Comparison of ENCODE assay signal across 14 cellular contexts in genomic region chr20:62475819-62476073, GRCh38. TPM values are rescaled to one million over a fixed set of nuclear protein-coding genes. Genes with fewer than 3 reads are reported as not detected.
DNase-seq lines count a peak whose midpoint lies in the region; ATAC-seq and TF ChIP-seq lines count a peak whose summit lies in the region.
"Had no signal": no experiment of that assay in that cellular context is flagged by ENCODE, and none has a peak within 500 bp of the region (broad histone marks: within the 10 kb centered on the region; RNA-seq: fewer than 3 reads in every experiment).

Gene GATA5, minus strand, starts transcription at chr20:62475995. Its CDS starts 474 bp downstream, at chr20:62475521.

- peak within 1 kb of the TSS; percentile 83 for H3K27ac ChIP-seq in duodenal mucosa (ENCODE audit: low read depth, low read length)
- no peak within 1 kb of the TSS for H3K27ac ChIP-seq in mesenchymal stem cell (ENCODE audit: low read length, poor library complexity, severe bottlenecking)
- H3K27ac ChIP-seq in thoracic aorta, result no peak within 1 kb of the TSS

- H2AK5ac ChIP-seq in mesenchymal stem cell (ENCODE audit: low read length, severe bottlenecking), result no peak within 1 kb of the TSS

- H3K4me1 Mint-ChIP-seq in activated T-cell treated with anti-CD3 and anti-CD28 coated beads, Interleukin-2, amount 50 U/mL, for 4 hours (ENCODE audit: low read depth), result peaks cover 5% of the 10 kb centered on the region

- H4K8ac ChIP-seq in mesenchymal stem cell (ENCODE audit: low read length), result no peak within 1 kb of the TSS

- DNase-seq in activated T-cell treated with anti-CD3 and anti-CD28 coated beads, Interleukin-2, amount 50 U/mL, for 4 hours, result no peak
- DNase-seq in activated T-cell treated with anti-CD3 and anti-CD28 coated beads for 4 hours, result no peak
- no peak for DNase-seq in mesenchymal stem cell
- no peak for DNase-seq in thoracic aorta (ENCODE audit: low spot score)
- no peak for DNase-seq in T-helper 1 cell
- DNase-seq: 8988T; cortex of kidney; DMS79; stimulated activated CD4-positive, alpha-beta T cell treated with anti-CD3 and anti-CD28 coated beads, Interleukin-2, amount 100 ng/mL, for 24 hours had no signal

- no peak within 1 kb of the TSS for H2BK120ac ChIP-seq in mesenchymal stem cell (ENCODE audit: low read depth, low read length)

- H3K4me2 ChIP-seq in mesenchymal stem cell (ENCODE audit: low read length, poor library complexity, severe bottlenecking), result no peak within 1 kb of the TSS

- H2AFZ ChIP-seq in mesenchymal stem cell (ENCODE audit: low read depth, low read length), result no peak within 1 kb of the TSS

- no peak for TF ChIP-seq CTCF in thoracic aorta (IDR thresholded peaks at IDR 0.05)

- 0% methylated on average over 5 of the region's 36 CpGs for WGBS in mesenchymal stem cell

- H3K9me3 Mint-ChIP-seq in activated T-cell treated with anti-CD3 and anti-CD28 coated beads, Interleukin-2, amount 50 U/mL, for 4 hours, result no peaks in the 10 kb centered on the region

- no peak within 1 kb of the TSS for H2BK5ac ChIP-seq in mesenchymal stem cell (ENCODE audit: low read depth, low read length, poor library complexity, severe bottlenecking)

- H3K4me3 ChIP-seq in duodenal mucosa (ENCODE audit: low read depth in 1 of 2, low read length in 2 of 2), result peak within 1 kb of the TSS; percentile 70 to 71
- no peak within 1 kb of the TSS for H3K4me3 ChIP-seq in mesenchymal stem cell (ENCODE audit: insufficient read depth in 1 of 2, low read depth in 1 of 2, low read length in 2 of 2)
- peak within 1 kb of the TSS; percentile 59 for H3K4me3 ChIP-seq in thoracic aorta

- H3K79me1 ChIP-seq in mesenchymal stem cell (replicated peaks; ENCODE audit: low read length, poor library complexity, severe bottlenecking), result no peaks in the 10 kb centered on the region

- no peak within 1 kb of the TSS for H3K23ac ChIP-seq in mesenchymal stem cell (ENCODE audit: low read length in 2 of 2)

- H3K36me3 ChIP-seq in duodenal mucosa (ENCODE audit: control insufficient read depth in 1 of 2, insufficient read depth in 2 of 2, low read length in 2 of 2) (no peaks in the 10 kb centered on the region), mesenchymal stem cell (ENCODE audit: control insufficient read depth in 1 of 2, insufficient read depth in 2 of 2, low read depth in 1 of 2, low read length in 2 of 2) (no peaks in the 10 kb centered on the region), thoracic aorta (no peaks in the 10 kb centered on the region)

- peak within 1 kb of the TSS; percentile 25 for H3K4me3 Mint-ChIP-seq in activated T-cell treated with anti-CD3 and anti-CD28 coated beads, Interleukin-2, amount 50 U/mL, for 4 hours

- H3K9ac ChIP-seq in duodenal mucosa (ENCODE audit: low read depth in 1 of 2, low read length in 2 of 2), result peak within 1 kb of the TSS; percentile 65 to 88
- no peak within 1 kb of the TSS for H3K9ac ChIP-seq in mesenchymal stem cell (ENCODE audit: low read length)

- H2BK12ac ChIP-seq in mesenchymal stem cell (ENCODE audit: low read length in 2 of 2), result no peak within 1 kb of the TSS

- peak in 1 of 2 donors; percentile 29 for ATAC-seq in activated T-cell treated with anti-CD3 and anti-CD28 coated beads, Interleukin-2, amount 50 U/mL, for 4 hours
- ATAC-seq in thoracic aorta (ENCODE audit: insufficient number of reproducible peaks, low FRiP score, low read depth) (no peak), HG02884 (IDR thresholded peaks at IDR 0.05; ENCODE audit: unreplicated experiment) (no peak), GM21528 (IDR thresholded peaks at IDR 0.05; ENCODE audit: low FRiP score, unreplicated experiment) (no peak)

- H3K14ac ChIP-seq in mesenchymal stem cell (ENCODE audit: low read length in 2 of 2), result no peak within 1 kb of the TSS

- H3K9me3 ChIP-seq in duodenal mucosa (ENCODE audit: control insufficient read depth in 1 of 2, low read length in 2 of 2), result no peaks in the 10 kb centered on the region
- H3K9me3 ChIP-seq in mesenchymal stem cell (ENCODE audit: control insufficient read depth, low read length), result no peaks in the 10 kb centered on the region
- H3K9me3 ChIP-seq in thoracic aorta, result no peaks in the 10 kb centered on the region

- no peak within 1 kb of the TSS for H3K4ac ChIP-seq in mesenchymal stem cell (ENCODE audit: low read depth in 1 of 2, low read length in 2 of 2)

- no peak within 1 kb of the TSS for H3K18ac ChIP-seq in mesenchymal stem cell (ENCODE audit: low read depth in 1 of 2, low read length in 2 of 2)

- H3K4me1 ChIP-seq in duodenal mucosa (ENCODE audit: control insufficient read depth in 1 of 2, insufficient read depth in 2 of 2, low read length in 2 of 2) (peaks cover under 1 to 8% of the 10 kb centered on the region in 2 donors), mesenchymal stem cell (ENCODE audit: control insufficient read depth, insufficient read depth, low read depth, low read length) (peaks cover 15% of the 10 kb centered on the region), thoracic aorta (ENCODE audit: control insufficient read depth in 1 of 2, low read depth in 2 of 2) (peaks cover 0 to 16% of the 10 kb centered on the region in 2 donors)

- H3K27me3 ChIP-seq in duodenal mucosa (ENCODE audit: control insufficient read depth in 1 of 2, insufficient read depth in 2 of 2, low read length in 2 of 2) (peaks cover 0 to 8% of the 10 kb centered on the region in 2 donors), mesenchymal stem cell (ENCODE audit: control insufficient read depth in 1 of 2, insufficient read depth in 1 of 2, low read length in 2 of 2) (peaks cover 75 to 86% of the 10 kb centered on the region in 2 experiments), thoracic aorta (replicated peaks; ENCODE audit: insufficient read depth) (peaks cover 8% of the 10 kb centered on the region)

- peaks cover 60% of the 10 kb centered on the region for H3K27me3 Mint-ChIP-seq in activated T-cell treated with anti-CD3 and anti-CD28 coated beads, Interleukin-2, amount 50 U/mL, for 4 hours (ENCODE audit: low read depth)

- H3K36me3 Mint-ChIP-seq in activated T-cell treated with anti-CD3 and anti-CD28 coated beads, Interleukin-2, amount 50 U/mL, for 4 hours (ENCODE audit: insufficient read depth), result no peaks in the 10 kb centered on the region

- H2BK15ac ChIP-seq in mesenchymal stem cell (ENCODE audit: low read depth, poor library complexity, severe bottlenecking), result no peak within 1 kb of the TSS

- H4K91ac ChIP-seq in mesenchymal stem cell (ENCODE audit: low read length), result peak within 1 kb of the TSS; percentile 12

RNA-seq across cellular contexts. Expression of gene GATA5, which starts in this region (rescaled TPM):
- total RNA-seq in activated T-cell treated with anti-CD3 and anti-CD28 coated beads, Interleukin-2, amount 50 U/mL, for 4 hours, result not detected
- polyA plus RNA-seq in mesenchymal stem cell (2013, experiment 1 of 2), result not detected
- not detected for polyA plus RNA-seq in mesenchymal stem cell (2013, experiment 2 of 2)
- under 1 TPM in 1 of 2 donors, not detected in 1; 0.27 TPM for total RNA-seq in thoracic aorta
- total RNA-seq: glomerular endothelial cell, temporal lobe had no signal

Comparison
In these comparisons a context has a peak if more than half of its experiments do, and no peak if none do; other contexts are left out.
1. H3K4me3 ChIP-seq: peak in duodenal mucosa (2 of 2) and thoracic aorta (single experiment); none in mesenchymal stem cell (0 of 2).